In genomic region chr7:32495298-32496051, GRCh38 we compare ENCODE assay signal across 1 cellular context.
A peak's percentile ranks its signal among the peaks of the same experiment; 100 is the strongest.
TF ChIP-seq lines count a peak whose summit lies in the region.

Gene AVL9, plus strand, starts transcription at chr7:32495489. Its CDS starts 221 bp downstream, at chr7:32495710.

TF ChIP-seq in GM12878, 131 proteins besides CTCF, POLR2A, EP300 and RAD21 (continued from another document and continues in another):
- TF ChIP-seq HSF1 (IDR thresholded peaks at IDR 0.05; ENCODE audit: low read depth, low read length) (no peak), TCF12 (IDR thresholded peaks at IDR 0.05; ENCODE audit: low read depth, low read length) (no peak), ELK1 (IDR thresholded peaks at IDR 0.05; ENCODE audit: low read depth, low read length) (peak; percentile 76), E2F4 (IDR thresholded peaks at IDR 0.05; ENCODE audit: low read depth, low read length) (no peak), JUND (IDR thresholded peaks at IDR 0.05; ENCODE audit: low read depth, low read length) (no peak), NBN (IDR thresholded peaks at IDR 0.05) (peak; percentile 52), USF2 (IDR thresholded peaks at IDR 0.05; ENCODE audit: borderline replicate concordance, low read depth, low read length) (peak; percentile 42; the same call in 1 of the 2 replicates), SPI1 (IDR thresholded peaks at IDR 0.05; ENCODE audit: borderline replicate concordance, insufficient read depth, low read depth, low read length) (peak; percentile 23; the same call in 1 of the 2 replicates), TCF3 (IDR thresholded peaks at IDR 0.05; ENCODE audit: borderline replicate concordance, insufficient read depth, low read depth, low read length) (peak; percentile 63; the same call in 1 of the 2 replicates), ESRRA (IDR thresholded peaks at IDR 0.05; ENCODE audit: low read length) (no peak), CEBPB (IDR thresholded peaks at IDR 0.05; ENCODE audit: borderline replicate concordance in 1 of 2, low read depth in 2 of 2, low read length in 2 of 2) (no peak), HDGF (IDR thresholded peaks at IDR 0.05) (peak; percentile 60), ZBTB40 (IDR thresholded peaks at IDR 0.05; ENCODE audit: borderline replicate concordance) (peak; percentile 49; the same call in 1 of the 2 replicates), ZNF24 (IDR thresholded peaks at IDR 0.05) (no peak), SMAD5 (IDR thresholded peaks at IDR 0.05; ENCODE audit: low read depth) (peak; percentile 63; the same call in 1 of the 2 replicates), USF1 (IDR thresholded peaks at IDR 0.05; ENCODE audit: borderline replicate concordance, extremely low read length, insufficient read depth, low read depth, low read length) (peak; percentile 88), IKZF1 (conservative IDR thresholded peaks at IDR 0.05) (peak; percentile 88), NKRF (conservative IDR thresholded peaks at IDR 0.05) (peak; percentile 90), ATF3 (IDR thresholded peaks at IDR 0.05; ENCODE audit: borderline replicate concordance, extremely low read depth, low read depth, low read length) (peak; percentile 49; the same call in 1 of the 2 replicates), CBX3 (IDR thresholded peaks at IDR 0.05; ENCODE audit: borderline replicate concordance, low read depth) (no peak), NR2C1 (IDR thresholded peaks at IDR 0.05) (peak; percentile 37), WRNIP1 (IDR thresholded peaks at IDR 0.05; ENCODE audit: borderline replicate concordance, low read depth, low read length) (no peak), PKNOX1 (IDR thresholded peaks at IDR 0.05) (peak; percentile 75), ATF7 (IDR thresholded peaks at IDR 0.05; ENCODE audit: low read depth) (no peak), IKZF2 (IDR thresholded peaks at IDR 0.05) (peak in 1 of 2 experiments; percentile 60; a peak in 1 of 4 replicates), EED (IDR thresholded peaks at IDR 0.05; ENCODE audit: low read depth) (no peak), MXI1 (IDR thresholded peaks at IDR 0.05; ENCODE audit: low read depth, low read length) (peak; percentile 12; the same call in 1 of the 2 replicates), RELA (IDR thresholded peaks at IDR 0.05; ENCODE audit: borderline replicate concordance, partially characterized antibody) (peak; percentile 64), SUZ12 (IDR thresholded peaks at IDR 0.05; ENCODE audit: unreplicated experiment) (no peak), JUNB (IDR thresholded peaks at IDR 0.05) (no peak), GABPA (IDR thresholded peaks at IDR 0.05; ENCODE audit: low read depth) (peak; percentile 59), RELB (IDR thresholded peaks at IDR 0.05; ENCODE audit: low read depth) (no peak), E4F1 (IDR thresholded peaks at IDR 0.05; ENCODE audit: borderline replicate concordance, partially characterized antibody) (peak; percentile 38), LARP7 (IDR thresholded peaks at IDR 0.05) (peak; percentile 95), MEF2B (IDR thresholded peaks at IDR 0.05; ENCODE audit: partially characterized antibody, poor library complexity, severe bottlenecking) (peak; percentile 53), GATAD2B (conservative IDR thresholded peaks at IDR 0.05; ENCODE audit: low read depth) (peak; percentile 93), MTA3 (IDR thresholded peaks at IDR 0.05; ENCODE audit: borderline replicate concordance, low read length) (no peak), TBL1XR1 (IDR thresholded peaks at IDR 0.05; ENCODE audit: low read depth, low read length) (no peak; the same call in 1 of the 2 replicates), ZNF207 (IDR thresholded peaks at IDR 0.05; ENCODE audit: borderline replicate concordance) (peak; percentile 74; the same call in 1 of the 2 replicates), SREBF2 (IDR thresholded peaks at IDR 0.05; ENCODE audit: low read length) (no peak), SP1 (IDR thresholded peaks at IDR 0.05; ENCODE audit: low read depth, low read length) (no peak), CHD4 (IDR thresholded peaks at IDR 0.05) (no peak), NFYA (IDR thresholded peaks at IDR 0.05; ENCODE audit: borderline replicate concordance, low read depth, low read length) (no peak), BACH1 (IDR thresholded peaks at IDR 0.05; ENCODE audit: borderline replicate concordance) (peak; percentile 83), CREB1 (IDR thresholded peaks at IDR 0.05; ENCODE audit: low read depth) (peak; percentile 29; the same call in 1 of the 2 replicates), ZNF384 (IDR thresholded peaks at IDR 0.05; ENCODE audit: borderline replicate concordance, low read depth, low read length) (no peak), YY1 (IDR thresholded peaks at IDR 0.05; ENCODE audit: low read depth, low read length) (peak; percentile 44), RAD51 (IDR thresholded peaks at IDR 0.05) (peak; percentile 51; the same call in 1 of the 2 replicates), SMARCA5 (IDR thresholded peaks at IDR 0.05) (peak; percentile 49; the same call in 1 of the 2 replicates)
